In the genomic region with DNA sequence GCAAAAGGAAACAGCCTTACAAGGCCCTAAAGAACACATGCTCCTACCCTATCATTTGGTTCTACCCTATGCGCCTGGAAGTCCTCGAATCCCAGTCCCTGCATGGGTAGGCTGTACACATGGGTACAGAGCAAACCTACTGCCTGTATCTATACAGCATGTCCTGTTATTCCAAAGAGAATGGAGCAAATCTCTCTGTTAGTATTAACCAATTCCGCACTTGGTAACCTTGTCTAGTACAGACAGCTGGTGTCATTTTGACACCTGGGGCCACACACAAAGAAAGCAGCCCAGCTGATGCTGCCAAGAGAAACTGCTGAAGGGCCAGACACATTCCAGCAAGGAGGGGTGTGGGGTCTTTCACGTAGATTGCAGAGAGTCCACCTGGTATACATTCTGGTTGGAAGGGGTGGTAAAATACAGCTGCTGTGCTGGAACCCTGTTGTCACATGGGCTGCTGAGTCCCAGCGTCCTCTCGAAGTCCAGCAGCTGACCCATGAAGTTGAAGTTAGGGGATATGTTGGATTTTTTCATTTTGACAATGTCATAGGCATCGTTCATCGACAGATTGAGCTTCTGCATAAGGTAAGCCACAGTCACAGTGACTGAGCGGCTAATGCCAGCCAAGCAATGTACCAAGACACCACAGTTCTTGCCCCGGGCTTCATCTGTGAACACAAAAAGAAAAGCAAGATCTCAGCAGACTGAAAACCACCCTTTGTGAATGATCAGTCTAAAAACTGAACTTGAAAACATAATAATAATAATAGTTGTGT, we compare ENCODE assay signal across 10 cellular contexts. TPM values are rescaled to one million over a fixed set of nuclear protein-coding genes. Genes with fewer than 3 reads are reported as not detected.
A peak's percentile ranks its signal among the peaks of the same experiment; 100 is the strongest.
DNase-seq lines count a peak whose midpoint lies in the region; ATAC-seq and TF ChIP-seq lines count a peak whose summit lies in the region.
"Had no signal": no experiment of that assay in that cellular context is flagged by ENCODE, and none has a peak within 500 bp of the region (broad histone marks: within the 10 kb centered on the region; RNA-seq: fewer than 3 reads in every experiment).

No MANE protein-coding gene starts in this region.

- H3K9me3 Mint-ChIP-seq in activated CD8-positive, alpha-beta T cell treated with anti-CD3 and anti-CD28 coated beads for 36 hours, result no peaks in the 10 kb centered on the region
- H3K9me3 Mint-ChIP-seq: effector memory CD8-positive, alpha-beta T cell had no signal

- intact Hi-C loops in activated CD8-positive, alpha-beta T cell treated with anti-CD3 and anti-CD28 coated beads for 36 hours (cut with micrococcal nuclease), result loop anchor here (5.0 kb wide), 1 partner anchor 122 kb away; no protein-coding TSS in a partner anchor
- intact Hi-C loops in spleen (cut with DNase I; ENCODE audit: low total_unique reads), result loop anchor here (5.0 kb wide), 1 partner anchor 122 kb away; no protein-coding TSS in a partner anchor

- H3K36me3 Mint-ChIP-seq in activated CD8-positive, alpha-beta T cell treated with anti-CD3 and anti-CD28 coated beads for 36 hours (ENCODE audit: low read depth), result peaks cover 30% of the 10 kb centered on the region

- POLR2A ChIA-PET in activated CD8-positive, alpha-beta T cell treated with anti-CD3 and anti-CD28 coated beads for 36 hours (lab: Charles Lee), result interaction anchor here (0.7 to 0.9 kb wide), 2 partner anchors 105 to 327 kb away, joined by 3 to 4 read pairs; no protein-coding TSS in a partner anchor

- peak overlapping the region; percentile 94 for H3K4me3 Mint-ChIP-seq in activated CD8-positive, alpha-beta T cell treated with anti-CD3 and anti-CD28 coated beads for 36 hours

- H3K36me3 ChIP-seq in spleen, result peaks cover 0 to 37% (median 20%) of the 10 kb centered on the region in 6 donors

- peaks cover 46 to 87% (median 74%) of the 10 kb centered on the region in 6 donors for H3K4me1 ChIP-seq in spleen

- WGBS in spleen, 5 donors, result 34 to 45% (median 42%) methylated on average over 10 of the region's 10 CpGs

- CTCF ChIA-PET in activated CD8-positive, alpha-beta T cell treated with anti-CD3 and anti-CD28 coated beads for 36 hours (lab: Charles Lee), result interaction anchor here (0.8 to 2.6 kb wide), 2 partner anchors 113 to 330 kb away, joined by 3 to 10 read pairs; no protein-coding TSS in a partner anchor

- peak overlapping the region; percentile 89 for H3K4me3 ChIP-seq in iPS-11a (ENCODE audit: low read depth, low read length)
- peak overlapping the region; percentile 79 to 93 (median 84) for H3K4me3 ChIP-seq in spleen

- ATAC-seq in activated CD8-positive, alpha-beta T cell treated with anti-CD3 and anti-CD28 coated beads for 36 hours, result no peak
- ATAC-seq: effector memory CD8-positive, alpha-beta T cell had no signal

- no peaks in the 10 kb centered on the region for H3K27me3 ChIP-seq in spleen (replicated peaks in 1 of 7)

- peak overlapping the region; percentile 58 to 100 (median 98) for H3K27ac ChIP-seq in spleen

- no peak overlapping the region for H3K27ac Mint-ChIP-seq in activated CD8-positive, alpha-beta T cell treated with anti-CD3 and anti-CD28 coated beads for 36 hours
- H3K27ac Mint-ChIP-seq: effector memory CD8-positive, alpha-beta T cell had no signal

- H3K9me3 ChIP-seq in spleen, result no peaks in the 10 kb centered on the region

- peaks cover 47% of the 10 kb centered on the region for H3K4me1 Mint-ChIP-seq in activated CD8-positive, alpha-beta T cell treated with anti-CD3 and anti-CD28 coated beads for 36 hours (ENCODE audit: low read depth)

- H3K27me3 Mint-ChIP-seq in activated CD8-positive, alpha-beta T cell treated with anti-CD3 and anti-CD28 coated beads for 36 hours, result peaks cover 22% of the 10 kb centered on the region
- H3K27me3 Mint-ChIP-seq: effector memory CD8-positive, alpha-beta T cell had no signal

- TF ChIP-seq CTCF in activated CD8-positive, alpha-beta T cell treated with anti-CD3 and anti-CD28 coated beads for 36 hours (IDR thresholded peaks at IDR 0.05), result no peak
- TF ChIP-seq CTCF in spleen (IDR thresholded peaks at IDR 0.05 in 8 of 11, conservative IDR thresholded peaks at IDR 0.05 in 3 of 11), result no peak

- DNase-seq in NCI-H2029 (lab: John Stamatoyannopoulos, UW) (peak; percentile 13), NCI-H2029 treated with DMSO at 0.1 percent for 48 hours (lab: John Stamatoyannopoulos, UW) (no peak), spleen (no peak), DMS 273 treated with DMSO at 0.1 percent for 48 hours (lab: John Stamatoyannopoulos, UW) (no peak), EL (no peak), T-helper 9 cell (no peak)
- no peak for DNase-seq in activated CD8-positive, alpha-beta T cell treated with anti-CD3 and anti-CD28 coated beads for 36 hours
- DNase-seq: effector memory CD8-positive, alpha-beta T cell; NCI-H774 had no signal

- TF ChIP-seq POLR2A in spleen (IDR thresholded peaks at IDR 0.05), result no peak

RNA-seq across cellular contexts. Expression of gene DUSP6, which starts 3.2 kb away (rescaled TPM):
- 10 to 100 TPM; 15.3 to 16.6 TPM for total RNA-seq in activated CD8-positive, alpha-beta T cell treated with anti-CD3 and anti-CD28 coated beads for 36 hours
- total RNA-seq in spleen, result 100 to 1,000 TPM; 104 to 193 (median 143) TPM
- 10 to 100 TPM; 34.7 to 43.0 (median 35.1) TPM for polyA plus RNA-seq in spleen

Comparison
In these comparisons a context has a peak if more than half of its experiments do, and no peak if none do; other contexts are left out.
1. RNA of gene DUSP6, which starts 3.2 kb away (total RNA-seq): 104 to 193 TPM in spleen; 15.3 to 16.6 TPM in activated CD8-positive, alpha-beta T cell treated with anti-CD3 and anti-CD28 coated beads for 36 hours; every median in the first group is over 4 times any median in the second.